Comparison of ENCODE assay signal across 41 cellular contexts in genomic region chr10:100067466-100067865, GRCh38. TPM values are rescaled to one million over a fixed set of nuclear protein-coding genes. Genes with fewer than 3 reads are reported as not detected.
"Had no signal": no experiment of that assay in that cellular context is flagged by ENCODE, and none has a peak within 500 bp of the region (broad histone marks: within the 10 kb centered on the region; RNA-seq: fewer than 3 reads in every experiment).

No MANE protein-coding gene starts in this region.

- H3K36me3 ChIP-seq: adrenal gland, ascending aorta, brain microvascular endothelial cell, breast epithelium, cardiac muscle cell had no signal

- H3K36me3 Mint-ChIP-seq: activated naive CD4-positive, alpha-beta T cell treated with anti-CD3 and anti-CD28 coated beads, Interleukin-2, amount 10 ng/mL, durations not matched to agents 7 days and 5 days; activated naive CD4-positive, alpha-beta T cell treated with anti-CD3 and anti-CD28 coated beads, Interleukin-2, amount 50 U/mL, for 24 hours; activated naive CD4-positive, alpha-beta T cell treated with anti-CD3 and anti-CD28 coated beads, Interleukin-2, amount 50 U/mL, for 72 hours; activated naive CD8-positive, alpha-beta T cell; activated naive CD8-positive, alpha-beta T cell treated with anti-CD3 and anti-CD28 coated beads for 36 hours; activated naive CD8-positive, alpha-beta T cell treated with anti-CD3 and anti-CD28 coated beads, Interleukin-2, amount 10 ng/mL, durations not matched to agents 7 days and 5 days; brain had no signal

- ATAC-seq: activated naive CD4-positive, alpha-beta T cell treated with anti-CD3 and anti-CD28 coated beads, Interleukin-2, amount 50 U/mL, for 72 hours; activated naive CD8-positive, alpha-beta T cell treated with anti-CD3 and anti-CD28 coated beads, Interleukin-2, amount 50 U/mL, for 24 hours; activated T-cell treated with anti-CD3 and anti-CD28 coated beads, Interleukin-2, amount 50 U/mL, for 4 hours; activated T-cell treated with anti-CD3 and anti-CD28 coated beads, Interleukin-2, amount 50 U/mL, for 72 hours; activated T-helper 17 cell treated with anti-CD3 and anti-CD28 coated beads, Interleukin-2, amount 50 U/mL, for 72 hours had no signal

- DNase-seq: activated effector memory CD4-positive, alpha-beta T cell treated with anti-CD3 and anti-CD28 coated beads, Interleukin-2, amount 50 U/mL, for 16 hours; activated effector memory CD4-positive, alpha-beta T cell treated with Interleukin-2 at 50 U/mL for 16 hours; activated gamma-delta T cell; activated gamma-delta T cell treated with Interleukin-2 at 50 U/mL for 16 hours; activated naive CD4-positive, alpha-beta T cell; activated naive CD4-positive, alpha-beta T cell treated with anti-CD3 and anti-CD28 coated beads for 36 hours; activated naive CD4-positive, alpha-beta T cell treated with anti-CD3 and anti-CD28 coated beads, Interleukin-2, amount 10 ng/mL, durations not matched to agents 7 days and 5 days; activated naive CD4-positive, alpha-beta T cell treated with anti-CD3 and anti-CD28 coated beads, Interleukin-2, amount 50 U/mL, for 16 hours; activated naive CD4-positive, alpha-beta T cell treated with Interleukin-2 at 50 U/mL for 16 hours; activated naive CD8-positive, alpha-beta T cell treated with anti-CD3 and anti-CD28 coated beads for 36 hours; activated naive CD8-positive, alpha-beta T cell treated with anti-CD3 and anti-CD28 coated beads, Interleukin-2, amount 10 ng/mL, durations not matched to agents 7 days and 5 days; activated naive CD8-positive, alpha-beta T cell treated with anti-CD3 and anti-CD28 coated beads, Interleukin-2, amount 50 U/mL, for 24 hours; activated T-cell treated with anti-CD3 and anti-CD28 coated beads, Interleukin-2, amount 50 U/mL, for 1 hour; activated T-cell treated with anti-CD3 and anti-CD28 coated beads, Interleukin-2, amount 50 U/mL, for 24 hours; activated T-cell treated with anti-CD3 and anti-CD28 coated beads, Interleukin-2, amount 50 U/mL, for 4 hours; activated T-cell treated with anti-CD3 and anti-CD28 coated beads, Interleukin-2, amount 50 U/mL, for 48 hours; activated T-cell treated with anti-CD3 and anti-CD28 coated beads, Interleukin-2, amount 50 U/mL, for 72 hours; adrenal gland; amniotic stem cell; anterior cingulate cortex; aorta; brain microvascular endothelial cell; central memory CD4-positive, alpha-beta T cell; cerebellar nuclear complex had no signal

- H3K9me3 Mint-ChIP-seq: activated naive CD4-positive, alpha-beta T cell treated with anti-CD3 and anti-CD28 coated beads for 36 hours; activated naive CD4-positive, alpha-beta T cell treated with anti-CD3 and anti-CD28 coated beads, Interleukin-2, amount 10 ng/mL, durations not matched to agents 7 days and 5 days; activated naive CD4-positive, alpha-beta T cell treated with anti-CD3 and anti-CD28 coated beads, Interleukin-2, amount 50 U/mL, for 24 hours; activated naive CD4-positive, alpha-beta T cell treated with anti-CD3 and anti-CD28 coated beads, Interleukin-2, amount 50 U/mL, for 72 hours; activated naive CD8-positive, alpha-beta T cell treated with anti-CD3 and anti-CD28 coated beads for 36 hours; activated naive CD8-positive, alpha-beta T cell treated with anti-CD3 and anti-CD28 coated beads, Interleukin-2, amount 10 ng/mL, durations not matched to agents 7 days and 5 days; activated naive CD8-positive, alpha-beta T cell treated with anti-CD3 and anti-CD28 coated beads, Interleukin-2, amount 50 U/mL, for 24 hours; activated T-cell treated with anti-CD3 and anti-CD28 coated beads, Interleukin-2, amount 50 U/mL, for 24 hours; activated T-cell treated with anti-CD3 and anti-CD28 coated beads, Interleukin-2, amount 50 U/mL, for 4 hours; activated T-cell treated with anti-CD3 and anti-CD28 coated beads, Interleukin-2, amount 50 U/mL, for 72 hours; activated T-helper 1 cell treated with anti-CD3 and anti-CD28 coated beads, Interleukin-12 subunit alpha, Interleukin-12 subunit beta, Interleukin-2, Interleukin-4 antibody, amounts not matched to agents 30 ng/mL and 10 ng/mL and 1 ng/mL, durations not matched to agents 14 hours and 24 hours and 36 hours; activated T-helper 17 cell treated with anti-CD3 and anti-CD28 coated beads, Interleukin-2, amount 50 U/mL, for 72 hours; activated T-helper 2 cell treated with anti-CD3 and anti-CD28 coated beads, Interferon-gamma antibody, Interleukin-2, Interleukin-4, amounts not matched to agents 10 μg/mL and 5 μg/mL and 100 μg/mL, durations not matched to agents 14 hours and 24 hours and 36 hours; brain; central memory CD8-positive, alpha-beta T cell had no signal

- H3K4me1 ChIP-seq: adrenal gland, ascending aorta, breast epithelium had no signal

- H3K4me3 ChIP-seq: adrenal gland, ascending aorta, breast epithelium, cardiac muscle cell had no signal

- H3K27ac ChIP-seq: adrenal gland, ascending aorta, brain microvascular endothelial cell, breast epithelium, cardiac muscle cell had no signal

- H3K4me1 Mint-ChIP-seq: activated naive CD4-positive, alpha-beta T cell treated with anti-CD3 and anti-CD28 coated beads, Interleukin-2, amount 10 ng/mL, durations not matched to agents 7 days and 5 days; activated naive CD4-positive, alpha-beta T cell treated with anti-CD3 and anti-CD28 coated beads, Interleukin-2, amount 50 U/mL, for 24 hours; activated naive CD8-positive, alpha-beta T cell treated with anti-CD3 and anti-CD28 coated beads for 36 hours; activated naive CD8-positive, alpha-beta T cell treated with anti-CD3 and anti-CD28 coated beads, Interleukin-2, amount 10 ng/mL, durations not matched to agents 7 days and 5 days; activated naive CD8-positive, alpha-beta T cell treated with anti-CD3 and anti-CD28 coated beads, Interleukin-2, amount 50 U/mL, for 24 hours; activated T-helper 17 cell treated with anti-CD3 and anti-CD28 coated beads, Interleukin-2, amount 50 U/mL, for 72 hours; brain; central memory CD8-positive, alpha-beta T cell had no signal

- H3K27ac Mint-ChIP-seq: activated naive CD4-positive, alpha-beta T cell treated with anti-CD3 and anti-CD28 coated beads for 36 hours; activated naive CD4-positive, alpha-beta T cell treated with anti-CD3 and anti-CD28 coated beads, Interleukin-2, amount 10 ng/mL, durations not matched to agents 7 days and 5 days; activated naive CD4-positive, alpha-beta T cell treated with anti-CD3 and anti-CD28 coated beads, Interleukin-2, amount 50 U/mL, for 24 hours; activated naive CD4-positive, alpha-beta T cell treated with anti-CD3 and anti-CD28 coated beads, Interleukin-2, amount 50 U/mL, for 72 hours; activated naive CD8-positive, alpha-beta T cell; activated naive CD8-positive, alpha-beta T cell treated with anti-CD3 and anti-CD28 coated beads for 36 hours; activated naive CD8-positive, alpha-beta T cell treated with anti-CD3 and anti-CD28 coated beads, Interleukin-2, amount 10 ng/mL, durations not matched to agents 7 days and 5 days; activated naive CD8-positive, alpha-beta T cell treated with anti-CD3 and anti-CD28 coated beads, Interleukin-2, amount 50 U/mL, for 24 hours; activated T-cell treated with anti-CD3 and anti-CD28 coated beads, Interleukin-2, amount 50 U/mL, for 24 hours; activated T-cell treated with anti-CD3 and anti-CD28 coated beads, Interleukin-2, amount 50 U/mL, for 72 hours; activated T-helper 1 cell treated with anti-CD3 and anti-CD28 coated beads, Interleukin-12 subunit alpha, Interleukin-12 subunit beta, Interleukin-2, Interleukin-4 antibody, amounts not matched to agents 30 ng/mL and 10 ng/mL and 1 ng/mL, durations not matched to agents 14 hours and 24 hours and 36 hours; activated T-helper 17 cell treated with anti-CD3 and anti-CD28 coated beads, Interleukin-2, amount 50 U/mL, for 72 hours; activated T-helper 2 cell treated with anti-CD3 and anti-CD28 coated beads, Interferon-gamma antibody, Interleukin-2, Interleukin-4, amounts not matched to agents 10 μg/mL and 5 μg/mL and 100 μg/mL, durations not matched to agents 14 hours and 24 hours and 36 hours; brain had no signal

- H3K4me3 Mint-ChIP-seq: activated naive CD4-positive, alpha-beta T cell treated with anti-CD3 and anti-CD28 coated beads for 36 hours; activated naive CD4-positive, alpha-beta T cell treated with anti-CD3 and anti-CD28 coated beads, Interleukin-2, amount 10 ng/mL, durations not matched to agents 7 days and 5 days; activated naive CD4-positive, alpha-beta T cell treated with anti-CD3 and anti-CD28 coated beads, Interleukin-2, amount 50 U/mL, for 24 hours; activated naive CD8-positive, alpha-beta T cell; activated naive CD8-positive, alpha-beta T cell treated with anti-CD3 and anti-CD28 coated beads for 36 hours; activated naive CD8-positive, alpha-beta T cell treated with anti-CD3 and anti-CD28 coated beads, Interleukin-2, amount 10 ng/mL, durations not matched to agents 7 days and 5 days; activated naive CD8-positive, alpha-beta T cell treated with anti-CD3 and anti-CD28 coated beads, Interleukin-2, amount 50 U/mL, for 24 hours; activated T-cell treated with anti-CD3 and anti-CD28 coated beads, Interleukin-2, amount 50 U/mL, for 24 hours; activated T-cell treated with anti-CD3 and anti-CD28 coated beads, Interleukin-2, amount 50 U/mL, for 4 hours; activated T-cell treated with anti-CD3 and anti-CD28 coated beads, Interleukin-2, amount 50 U/mL, for 72 hours; activated T-helper 1 cell treated with anti-CD3 and anti-CD28 coated beads, Interleukin-12 subunit alpha, Interleukin-12 subunit beta, Interleukin-2, Interleukin-4 antibody, amounts not matched to agents 30 ng/mL and 10 ng/mL and 1 ng/mL, durations not matched to agents 14 hours and 24 hours and 36 hours; activated T-helper 17 cell treated with anti-CD3 and anti-CD28 coated beads, Interleukin-2, amount 50 U/mL, for 72 hours; brain; central memory CD8-positive, alpha-beta T cell had no signal

- H3K27me3 ChIP-seq: adrenal gland, ascending aorta, brain microvascular endothelial cell, breast epithelium, cardiac muscle cell had no signal

- H3K9me3 ChIP-seq: adrenal gland, ascending aorta, breast epithelium had no signal

RNA-seq across cellular contexts. Expression of gene CPN1, which starts 14.2 kb away (rescaled TPM):
- total RNA-seq: activated naive CD4-positive, alpha-beta T cell treated with anti-CD3 and anti-CD28 coated beads for 36 hours; activated naive CD4-positive, alpha-beta T cell treated with anti-CD3 and anti-CD28 coated beads, Interleukin-2, amount 50 U/mL, for 72 hours; activated naive CD8-positive, alpha-beta T cell treated with anti-CD3 and anti-CD28 coated beads for 36 hours; activated naive CD8-positive, alpha-beta T cell treated with anti-CD3 and anti-CD28 coated beads, Interleukin-2, amount 10 ng/mL, durations not matched to agents 7 days and 5 days; activated T-cell treated with anti-CD3 and anti-CD28 coated beads, Interleukin-2, amount 50 U/mL, for 4 hours; activated T-cell treated with anti-CD3 and anti-CD28 coated beads, Interleukin-2, amount 50 U/mL, for 72 hours; activated T-helper 1 cell treated with anti-CD3 and anti-CD28 coated beads, Interleukin-12 subunit alpha, Interleukin-12 subunit beta, Interleukin-2, Interleukin-4 antibody, amounts not matched to agents 30 ng/mL and 10 ng/mL and 1 ng/mL, durations not matched to agents 14 hours and 24 hours and 36 hours; activated T-helper 17 cell treated with anti-CD3 and anti-CD28 coated beads, Interleukin-2, amount 50 U/mL, for 72 hours; activated T-helper 2 cell treated with anti-CD3 and anti-CD28 coated beads, Interferon-gamma antibody, Interleukin-2, Interleukin-4, amounts not matched to agents 10 μg/mL and 5 μg/mL and 100 μg/mL, durations not matched to agents 14 hours and 24 hours and 36 hours; adrenal gland; aorta; ascending aorta; astrocyte; breast epithelium; bronchial epithelial cell; cardiac muscle cell; cardiac septum; cerebellum; chondrocyte had no signal
- polyA plus RNA-seq: adipose tissue, adrenal gland, aorta, cardiac muscle cell had no signal
